Comparison of ENCODE assay signal across 6 cellular contexts in the genomic region with DNA sequence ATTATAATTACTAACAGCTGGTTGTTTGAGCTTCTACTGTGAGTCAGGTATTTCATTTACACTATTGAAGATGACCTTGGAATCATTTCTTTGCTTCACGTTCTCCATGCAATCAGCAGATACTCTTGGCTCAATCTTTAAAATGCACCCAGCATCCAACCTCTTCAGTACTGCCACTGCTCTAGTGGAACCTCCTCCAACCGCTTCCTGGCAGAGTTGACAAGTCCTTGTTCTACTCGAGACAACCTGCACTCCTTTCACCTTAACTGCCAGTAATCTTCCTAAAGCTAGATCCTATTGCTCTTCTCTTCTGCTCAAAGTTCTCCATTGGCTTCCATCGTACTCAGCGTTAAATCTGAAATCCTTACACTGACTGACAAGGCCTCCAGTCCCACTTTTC.
"Had no signal": no experiment of that assay in that cellular context is flagged by ENCODE, and none has a peak within 500 bp of the region (broad histone marks: within the 10 kb centered on the region; RNA-seq: fewer than 3 reads in every experiment).

No MANE protein-coding gene starts in this region.

- ATAC-seq: GM23338, HepG2 had no signal

- H2AFZ ChIP-seq: GM23338 had no signal

- H3K27ac ChIP-seq: HL-60 had no signal

- DNase-seq: H9, HCEC 1CT, KBM-7 had no signal

- H3K4me2 ChIP-seq: GM23338 had no signal

- H3K4me3 ChIP-seq: GM23338 had no signal
